In genomic region chr9:122264360-122265264, GRCh38 we compare ENCODE assay signal across 8 cellular contexts. TPM values are rescaled to one million over a fixed set of nuclear protein-coding genes. Genes with fewer than 3 reads are reported as not detected.
DNase-seq lines count a peak whose midpoint lies in the region; ATAC-seq and TF ChIP-seq lines count a peak whose summit lies in the region.

Gene MRRF (plus strand): TSS chr9:122264882. CDS start chr9:122270892, 6,010 bp downstream.
Gene RBM18 (minus strand): TSS chr9:122264840. CDS start chr9:122261492, 3,348 bp downstream.

- H3K27me3 ChIP-seq in fibroblast of lung (ENCODE audit: control insufficient read depth, insufficient read depth, low read length) = no peaks in the 10 kb centered on the region
- H3K27me3 ChIP-seq in naive thymus-derived CD4-positive, alpha-beta T cell (ENCODE audit: control insufficient read depth in 2 of 2, insufficient read depth in 2 of 2, low read length in 2 of 2) = no peaks in the 10 kb centered on the region

- peak within 1 kb of the TSS; percentile 96 for H3K4me2 ChIP-seq in fibroblast of lung (ENCODE audit: extremely low read depth, insufficient read depth, low read length)

- peaks cover 2% of the 10 kb centered on the region for H3K36me3 ChIP-seq in fibroblast of lung (ENCODE audit: control insufficient read depth, insufficient read depth, low read length)
- peaks cover 0 to 29% (median 7%) of the 10 kb centered on the region in 3 experiments for H3K36me3 ChIP-seq in naive thymus-derived CD4-positive, alpha-beta T cell (ENCODE audit: control insufficient read depth in 2 of 3, insufficient read depth in 3 of 3, low read length in 3 of 3)

- POLR2A ChIA-PET in naive thymus-derived CD4-positive, alpha-beta T cell (lab: Charles Lee) = interaction anchor here (1.1 to 1.5 kb wide), 5 partner anchors 17 to 1550 kb away, joined by 3 to 6 read pairs (median 3); partner anchors contain the start of genes MORN5 and NDUFA8

- intact Hi-C loops in naive thymus-derived CD4-positive, alpha-beta T cell (cut with micrococcal nuclease) = loop anchor here (1.0 to 10.0 kb wide), 13 partner anchors 50 to 1472 kb away; partner anchors contain the start of genes MORN5 (in 2 of the 2), NDUFA8 (in 2 of the 2), PDCL (in 2 of the 2) and RC3H2 (in 2 of the 2)

- H3K9ac ChIP-seq in fibroblast of lung (ENCODE audit: insufficient read depth, low read length) = peak within 1 kb of the TSS; percentile 91

- peak within 1 kb of the TSS; percentile 85 for H3K27ac ChIP-seq in fibroblast of lung (ENCODE audit: insufficient read depth, low read length)
- peak within 1 kb of the TSS; percentile 94 for H3K27ac ChIP-seq in naive thymus-derived CD4-positive, alpha-beta T cell (ENCODE audit: low read depth, low read length)

- H3K27ac Mint-ChIP-seq in naive thymus-derived CD4-positive, alpha-beta T cell = peak within 1 kb of the TSS; percentile 76 to 100 (median 99)
- peak within 1 kb of the TSS; percentile 99 for H3K27ac Mint-ChIP-seq in stimulated activated memory B cell treated with anti-CD40 and anti-IgM and Interleukin-4, amounts not matched to agents 10 μg/mL and 1 μg/mL and 100 μg/mL, for 72 hours

- no peaks in the 10 kb centered on the region for H3K9me3 Mint-ChIP-seq in naive thymus-derived CD4-positive, alpha-beta T cell
- no peaks in the 10 kb centered on the region for H3K9me3 Mint-ChIP-seq in stimulated activated memory B cell treated with anti-CD40 and anti-IgM and Interleukin-4, amounts not matched to agents 10 μg/mL and 1 μg/mL and 100 μg/mL, for 72 hours

- CTCF ChIA-PET in naive thymus-derived CD4-positive, alpha-beta T cell (lab: Charles Lee) = no interaction called here

- H3K4me3 ChIP-seq in fibroblast of lung (replicated peaks in 1 of 4; ENCODE audit: control extremely low read depth in 1 of 4, insufficient read depth in 1 of 4, low read depth in 3 of 4, low read length in 4 of 4) = peak within 1 kb of the TSS; percentile 86 to 96 (median 88)
- peak within 1 kb of the TSS; percentile 93 for H3K4me3 ChIP-seq in naive thymus-derived CD4-positive, alpha-beta T cell (ENCODE audit: low read length)

- H3K36me3 Mint-ChIP-seq in naive thymus-derived CD4-positive, alpha-beta T cell = peaks cover 0 to 15% (median 4%) of the 10 kb centered on the region in 5 donors
- peaks cover 22% of the 10 kb centered on the region for H3K36me3 Mint-ChIP-seq in stimulated activated memory B cell treated with anti-CD40 and anti-IgM and Interleukin-4, amounts not matched to agents 10 μg/mL and 1 μg/mL and 100 μg/mL, for 72 hours

- peak within 1 kb of the TSS; percentile 42 for H2AFZ ChIP-seq in fibroblast of lung (ENCODE audit: low read length)

- peak; percentile 80 for DNase-seq in DMS79 treated with DMSO at 0.1 percent for 48 hours (lab: John Stamatoyannopoulos, UW)
- DNase-seq in KG1 (lab: John Stamatoyannopoulos, UW) = peak; percentile 96
- peak; percentile 95 for DNase-seq in RKO (ENCODE audit: low spot score)
- peak; percentile 69 to 80 for DNase-seq in activated T-helper 1 cell treated with anti-CD3 and anti-CD28 coated beads, Interleukin-2, amount 50 U/mL, for 16 hours (ENCODE audit: low read depth in 1 of 2, low spot score in 1 of 2)
- DNase-seq in fibroblast of lung (ENCODE audit: low read depth in 2 of 2) = peak; percentile 89 to 91
- DNase-seq in naive thymus-derived CD4-positive, alpha-beta T cell = peak; percentile 80 to 93 (median 88)

- peaks cover 8% of the 10 kb centered on the region for H3K4me1 ChIP-seq in fibroblast of lung (ENCODE audit: control insufficient read depth, extremely low read depth, insufficient read depth, low read length)
- peaks cover 18 to 25% of the 10 kb centered on the region in 2 donors for H3K4me1 ChIP-seq in naive thymus-derived CD4-positive, alpha-beta T cell (ENCODE audit: control insufficient read depth in 2 of 2, insufficient read depth in 2 of 2, low read length in 2 of 2)

- H3K4me3 Mint-ChIP-seq in naive thymus-derived CD4-positive, alpha-beta T cell = peak within 1 kb of the TSS; percentile 88 to 100 (median 98)
- H3K4me3 Mint-ChIP-seq in stimulated activated memory B cell treated with anti-CD40 and anti-IgM and Interleukin-4, amounts not matched to agents 10 μg/mL and 1 μg/mL and 100 μg/mL, for 72 hours = peak within 1 kb of the TSS; percentile 98

- ATAC-seq in GM21723 (IDR thresholded peaks at IDR 0.05; ENCODE audit: unreplicated experiment) = peak; percentile 86
- peak; percentile 92 for ATAC-seq in naive thymus-derived CD4-positive, alpha-beta T cell
- peak; percentile 94 for ATAC-seq in stimulated activated memory B cell treated with anti-CD40 and anti-IgM and Interleukin-4, amounts not matched to agents 10 μg/mL and 1 μg/mL and 100 μg/mL, for 72 hours

- peaks cover 0 to 2% (median 0%) of the 10 kb centered on the region in 5 donors for H3K27me3 Mint-ChIP-seq in naive thymus-derived CD4-positive, alpha-beta T cell
- no peaks in the 10 kb centered on the region for H3K27me3 Mint-ChIP-seq in stimulated activated memory B cell treated with anti-CD40 and anti-IgM and Interleukin-4, amounts not matched to agents 10 μg/mL and 1 μg/mL and 100 μg/mL, for 72 hours

- H3K79me2 ChIP-seq in fibroblast of lung (ENCODE audit: control insufficient read depth, insufficient read depth, low read length) = peaks cover 39% of the 10 kb centered on the region

- no peaks in the 10 kb centered on the region for H3K9me3 ChIP-seq in fibroblast of lung (ENCODE audit: control insufficient read depth, insufficient read depth, low read depth, low read length)
- H3K9me3 ChIP-seq in naive thymus-derived CD4-positive, alpha-beta T cell (ENCODE audit: control insufficient read depth in 2 of 3, low read length in 3 of 3) = no peaks in the 10 kb centered on the region

- H4K20me1 ChIP-seq in fibroblast of lung (ENCODE audit: control insufficient read depth, extremely low read depth, insufficient read depth, low read length) = no peaks in the 10 kb centered on the region

- peaks cover 40 to 70% (median 61%) of the 10 kb centered on the region in 7 donors for H3K4me1 Mint-ChIP-seq in naive thymus-derived CD4-positive, alpha-beta T cell
- peaks cover 44% of the 10 kb centered on the region for H3K4me1 Mint-ChIP-seq in stimulated activated memory B cell treated with anti-CD40 and anti-IgM and Interleukin-4, amounts not matched to agents 10 μg/mL and 1 μg/mL and 100 μg/mL, for 72 hours

- TF ChIP-seq CTCF in fibroblast of lung (conservative IDR thresholded peaks at IDR 0.05 in 1 of 2, IDR thresholded peaks at IDR 0.05 in 1 of 2; ENCODE audit: low read depth in 1 of 2, low read length in 2 of 2) = no peak

RNA-seq across cellular contexts. Expression of gene MRRF, which starts in this region (rescaled TPM):
- 31.6 and 36.8 TPM in 2 replicates for total RNA-seq in fibroblast of lung
- polyA plus RNA-seq in fibroblast of lung = 37.3 and 56.9 TPM in 2 replicates
- polyA plus RNA-seq in fibroblast of lung (2012) = 18.1 and 28.7 TPM in 2 replicates
- polyA minus RNA-seq in fibroblast of lung (ENCODE audit: low replicate concordance) = 17.5 and 46.2 TPM in 2 replicates
- 10 to 100 TPM; 28.1 to 35.8 (median 33.3) TPM for total RNA-seq in naive thymus-derived CD4-positive, alpha-beta T cell
- polyA plus RNA-seq in naive thymus-derived CD4-positive, alpha-beta T cell = 10 to 100 TPM; 18.6 to 24.3 TPM

RNA-seq across cellular contexts. Expression of gene RBM18, which starts in this region (rescaled TPM):
- 9.5 and 11.2 TPM in 2 replicates for total RNA-seq in fibroblast of lung
- polyA plus RNA-seq in fibroblast of lung = 18.3 and 25.1 TPM in 2 replicates
- 14.8 and 16.9 TPM in 2 replicates for polyA plus RNA-seq in fibroblast of lung (2012)
- polyA minus RNA-seq in fibroblast of lung (ENCODE audit: low replicate concordance) = 1.3 and 2.2 TPM in 2 replicates
- total RNA-seq in naive thymus-derived CD4-positive, alpha-beta T cell = 10 to 100 TPM; 14.2 to 22.9 (median 15.8) TPM
- polyA plus RNA-seq in naive thymus-derived CD4-positive, alpha-beta T cell = 10 to 100 TPM; 18.2 to 26.3 TPM

Comparison
In these comparisons a context has a peak if more than half of its experiments do, and no peak if none do; other contexts are left out.
1. Peak in every context shown above with its lines: DNase-seq, ATAC-seq, H3K4me3 ChIP-seq and H3K27ac ChIP-seq.